ENCODE assay signal across 9 cellular contexts in the genomic region with DNA sequence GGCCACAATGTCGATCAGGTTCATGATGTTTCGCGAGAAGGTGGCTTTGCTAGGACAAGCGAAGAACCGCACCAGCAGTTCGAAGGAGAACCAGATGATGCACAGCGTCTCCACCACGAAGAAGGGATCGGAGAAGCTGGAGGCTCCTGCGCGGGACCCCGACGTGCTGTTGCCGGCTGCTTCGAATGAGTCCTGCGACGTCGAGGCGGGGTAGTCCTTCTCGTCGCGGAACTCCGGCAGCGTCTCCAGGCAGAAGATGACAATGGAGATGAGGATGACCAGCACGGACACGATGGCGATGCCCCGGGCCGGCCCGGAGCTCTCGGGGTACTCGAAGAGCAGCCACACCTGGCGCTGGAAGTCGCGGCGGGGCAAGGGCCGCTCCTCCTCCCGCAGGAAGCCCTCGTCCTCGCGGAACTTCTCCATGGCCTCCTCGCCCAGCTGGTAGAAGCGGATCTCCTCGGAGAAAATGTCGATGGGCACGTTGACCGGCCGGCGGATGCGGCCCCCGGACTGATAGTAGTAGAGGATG. TPM values are rescaled to one million over a fixed set of nuclear protein-coding genes. Genes with fewer than 3 reads are reported as not detected.
A peak's percentile ranks its signal among the peaks of the same experiment; 100 is the strongest.
DNase-seq lines count a peak whose midpoint lies in the region; ATAC-seq and TF ChIP-seq lines count a peak whose summit lies in the region.
"Had no signal": no experiment of that assay in that cellular context is flagged by ENCODE, and none has a peak within 500 bp of the region (broad histone marks: within the 10 kb centered on the region; RNA-seq: fewer than 3 reads in every experiment).

No MANE protein-coding gene starts in this region.

- H3K4me3 Mint-ChIP-seq in glutamatergic neuron (ENCODE audit: unreplicated experiment) = peak overlapping the region; percentile 87

- H3K4me2 ChIP-seq in smooth muscle cell = peak overlapping the region; percentile 94

- H3K36me3 ChIP-seq in HEK293 (ENCODE audit: control insufficient read depth in 2 of 2, insufficient read depth in 1 of 2, low read length in 2 of 2) (no peaks in the 10 kb centered on the region), smooth muscle cell (ENCODE audit: low read depth) (no peaks in the 10 kb centered on the region)

- H3K27ac ChIP-seq in HEK293 (ENCODE audit: extremely low read depth, low read depth, low read length) (no peak overlapping the region; the same call in 1 of the 2 replicates), smooth muscle cell (ENCODE audit: low read depth) (no peak overlapping the region)
- H3K27ac ChIP-seq: SK-N-MC had no signal

- H3K36me3 Mint-ChIP-seq in glutamatergic neuron (ENCODE audit: unreplicated experiment) = peaks cover 5% of the 10 kb centered on the region

- peak overlapping the region; percentile 22 for H3K9ac ChIP-seq in smooth muscle cell (ENCODE audit: low read depth)

- peak overlapping the region; percentile 55 for H3K27ac Mint-ChIP-seq in glutamatergic neuron (ENCODE audit: unreplicated experiment)

- peaks cover 25% of the 10 kb centered on the region for H3K27me3 ChIP-seq in smooth muscle cell (ENCODE audit: low read depth)

- H3K27me3 Mint-ChIP-seq in glutamatergic neuron (ENCODE audit: unreplicated experiment) = peaks cover 22% of the 10 kb centered on the region

- CTCF ChIA-PET in HEK293 (lab: Yijun Ruan, JAX) = no interaction called here

- peaks cover 5% of the 10 kb centered on the region for H3F3A ChIP-seq in smooth muscle cell (ENCODE audit: low read depth)

- H3K4me1 ChIP-seq in HEK293 (ENCODE audit: control insufficient read depth, insufficient read depth, low read length) (peaks cover 11% of the 10 kb centered on the region), smooth muscle cell (ENCODE audit: low read depth) (peaks cover 9% of the 10 kb centered on the region)

- 40% methylated on average over 51 of the region's 51 CpGs for WGBS in smooth muscle cell (ENCODE audit: low lambda C conversion rate)

- H2AFZ ChIP-seq in smooth muscle cell (ENCODE audit: low read depth) = peak overlapping the region; percentile 83

- H4K20me1 ChIP-seq in smooth muscle cell (ENCODE audit: low read depth) = no peaks in the 10 kb centered on the region

- H3K79me2 ChIP-seq in smooth muscle cell (ENCODE audit: low read depth) = peaks cover 10% of the 10 kb centered on the region

- H3K4me3 ChIP-seq in HEK293 (ENCODE audit: low read depth, low read length) (peak overlapping the region; percentile 52), smooth muscle cell (peak overlapping the region; percentile 65)
- H3K4me3 ChIP-seq: SK-N-MC had no signal

- POLR2A ChIA-PET in HEK293 (lab: Yijun Ruan, JAX) = no interaction called here

- peaks cover 18% of the 10 kb centered on the region for H3K4me1 Mint-ChIP-seq in glutamatergic neuron (ENCODE audit: low read depth, unreplicated experiment)

- ATAC-seq in HG03354 (IDR thresholded peaks at IDR 0.05; ENCODE audit: poor library complexity, severe bottlenecking, unreplicated experiment) = no peak
- no peak for ATAC-seq in left lobe of liver

- no peak for TF ChIP-seq CTCF in HEK293 (tag by site-specific recombination; IDR thresholded peaks at IDR 0.05)
- no peak for TF ChIP-seq CTCF in glutamatergic neuron (IDR thresholded peaks at IDR 0.05; ENCODE audit: partially characterized antibody, unreplicated experiment)
- TF ChIP-seq CTCF in smooth muscle cell (IDR thresholded peaks at IDR 0.05; ENCODE audit: borderline replicate concordance, insufficient read depth, poor library complexity, severe bottlenecking) = no peak

- peaks cover 19% of the 10 kb centered on the region for H3K9me3 Mint-ChIP-seq in glutamatergic neuron (ENCODE audit: unreplicated experiment)

- H3K9me3 ChIP-seq in HEK293 (ENCODE audit: control insufficient read depth, insufficient read depth, low read depth, low read length) = no peaks in the 10 kb centered on the region
- no peaks in the 10 kb centered on the region for H3K9me3 ChIP-seq in smooth muscle cell (replicated peaks; ENCODE audit: low read depth)

- peak; percentile 84 for DNase-seq in activated CD8-positive, alpha-beta memory T cell treated with anti-CD3 and anti-CD28 coated beads for 24 hours
- no peak for DNase-seq in glutamatergic neuron
- DNase-seq in smooth muscle cell (lab: John Stamatoyannopoulos, UW; ENCODE audit: unreplicated experiment) = no peak
- DNase-seq in D341Med (ENCODE audit: low spot score) = no peak
- no peak for DNase-seq in mesenteric fat pad (ENCODE audit: low spot score)
- DNase-seq in left lobe of liver (ENCODE audit: low spot score) = no peak

TF ChIP-seq in HEK293, 187 proteins besides CTCF, POLR2A, EP300 and RAD21:
- TF ChIP-seq ZNF426 (tag by site-specific recombination; IDR thresholded peaks at IDR 0.05) (no peak), ZNF501 (tag by site-specific recombination; IDR thresholded peaks at IDR 0.05) (0 out of 2 replicates have a peak, but pooled peaks have one; percentile 23), ZNF202 (tag by site-specific recombination; IDR thresholded peaks at IDR 0.05; ENCODE audit: borderline replicate concordance) (peak; percentile 8; the same call in 1 of the 2 replicates)
- TF ChIP-seq, protein P1, sequence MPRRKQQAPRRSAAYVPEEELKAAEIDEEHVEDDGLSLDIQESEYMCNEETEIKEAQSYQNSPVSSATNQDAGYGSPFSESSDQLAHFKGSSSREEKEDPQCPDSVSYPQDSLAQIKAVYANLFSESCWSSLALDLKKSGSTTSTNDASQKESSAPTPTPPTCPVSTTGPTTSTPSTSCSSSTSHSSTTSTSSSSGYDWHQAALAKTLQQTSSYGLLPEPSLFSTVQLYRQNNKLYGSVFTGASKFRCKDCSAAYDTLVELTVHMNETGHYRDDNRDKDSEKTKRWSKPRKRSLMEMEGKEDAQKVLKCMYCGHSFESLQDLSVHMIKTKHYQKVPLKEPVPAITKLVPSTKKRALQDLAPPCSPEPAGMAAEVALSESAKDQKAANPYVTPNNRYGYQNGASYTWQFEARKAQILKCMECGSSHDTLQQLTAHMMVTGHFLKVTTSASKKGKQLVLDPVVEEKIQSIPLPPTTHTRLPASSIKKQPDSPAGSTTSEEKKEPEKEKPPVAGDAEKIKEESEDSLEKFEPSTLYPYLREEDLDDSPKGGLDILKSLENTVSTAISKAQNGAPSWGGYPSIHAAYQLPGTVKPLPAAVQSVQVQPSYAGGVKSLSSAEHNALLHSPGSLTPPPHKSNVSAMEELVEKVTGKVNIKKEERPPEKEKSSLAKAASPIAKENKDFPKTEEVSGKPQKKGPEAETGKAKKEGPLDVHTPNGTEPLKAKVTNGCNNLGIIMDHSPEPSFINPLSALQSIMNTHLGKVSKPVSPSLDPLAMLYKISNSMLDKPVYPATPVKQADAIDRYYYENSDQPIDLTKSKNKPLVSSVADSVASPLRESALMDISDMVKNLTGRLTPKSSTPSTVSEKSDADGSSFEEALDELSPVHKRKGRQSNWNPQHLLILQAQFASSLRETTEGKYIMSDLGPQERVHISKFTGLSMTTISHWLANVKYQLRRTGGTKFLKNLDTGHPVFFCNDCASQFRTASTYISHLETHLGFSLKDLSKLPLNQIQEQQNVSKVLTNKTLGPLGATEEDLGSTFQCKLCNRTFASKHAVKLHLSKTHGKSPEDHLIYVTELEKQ (tag by site-specific recombination; IDR thresholded peaks at IDR 0.05; ENCODE audit: borderline replicate concordance) = no peak

RNA-seq across cellular contexts. Expression of a gene that starts 0.9 kb away (rescaled TPM):
- total RNA-seq in glutamatergic neuron (ENCODE audit: unreplicated experiment) (2.7 TPM), smooth muscle cell (5.5 and 9.3 TPM in 2 replicates), mesenteric fat pad (0.90 TPM), left lobe of liver (0.43 TPM)
- polyA plus RNA-seq in smooth muscle cell = 2.3 and 3.7 TPM in 2 replicates
